24 cellular contexts compared by ENCODE assay signal in genomic region chr5:173522518-173522917, GRCh38.
"Had no signal": no experiment of that assay in that cellular context is flagged by ENCODE, and none has a peak within 500 bp of the region (broad histone marks: within the 10 kb centered on the region; RNA-seq: fewer than 3 reads in every experiment).

No MANE protein-coding gene starts in this region.

- ATAC-seq: natural killer cell; psoas muscle; right lobe of liver; stimulated activated effector memory CD8-positive, alpha-beta T cell treated with anti-CD3 and anti-CD28 coated beads, Interleukin-12 subunit alpha, Interleukin-12 subunit beta, amount 100 ng/mL, for 72 hours; stimulated activated naive B cell treated with anti-CD40 and anti-IgM and Interleukin-4, amounts not matched to agents 10 μg/mL and 1 μg/mL and 100 μg/mL, for 72 hours had no signal

- H3K27me3 ChIP-seq: neural progenitor cell, ovary, right lobe of liver, sigmoid colon, thyroid gland, tibial nerve, upper lobe of left lung, vagina had no signal

- H3K36me3 ChIP-seq: ovary, right lobe of liver, sigmoid colon, stomach, thoracic aorta, thyroid gland, tibial nerve, upper lobe of left lung, vagina had no signal

- H3K4me3 ChIP-seq: neural progenitor cell, ovary, psoas muscle, right lobe of liver, sigmoid colon, stomach, thoracic aorta, thyroid gland, tibial nerve, upper lobe of left lung, vagina had no signal

- DNase-seq: natural killer cell; occipital lobe; ovary; posterior cingulate gyrus; psoas muscle; right lobe of liver; sigmoid colon; small intestine; stimulated activated CD4-positive, alpha-beta T cell treated with anti-CD3 and anti-CD28 coated beads, Interleukin-15, amount 100 ng/mL, for 24 hours; stimulated activated CD4-positive, alpha-beta T cell treated with anti-CD3 and anti-CD28 coated beads, Interleukin-2, amount 100 ng/mL, for 24 hours; stimulated activated CD4-positive, alpha-beta T cell treated with anti-CD3 and anti-CD28 coated beads, Interleukin-2, amount 100 ng/mL, for 48 hours; stimulated activated CD4-positive, alpha-beta T cell treated with anti-CD3 and anti-CD28 coated beads, Interleukin-4, amount 100 ng/mL, for 24 hours; stimulated activated naive B cell treated with anti-CD40 and anti-IgM and Interleukin-4, amounts not matched to agents 10 μg/mL and 1 μg/mL and 100 μg/mL, for 72 hours; stimulated activated naive CD4-positive, alpha-beta T cell treated with Interleukin-2 at 50 U/mL for 16 hours; stomach; thyroid gland; trophoblast cell; upper lobe of left lung had no signal

- H3K27ac ChIP-seq: neural progenitor cell, ovary, parathyroid adenoma, psoas muscle, right lobe of liver, sigmoid colon, stomach, thoracic aorta, thyroid gland, tibial nerve, upper lobe of left lung, vagina had no signal

- H3K4me1 ChIP-seq: parathyroid adenoma, psoas muscle, right lobe of liver, sigmoid colon, stomach, thyroid gland, tibial nerve, upper lobe of left lung, vagina had no signal

- H3K9me3 ChIP-seq: ovary, psoas muscle, right lobe of liver, thoracic aorta, thyroid gland, upper lobe of left lung, vagina had no signal
